In genomic region chr12:40207551-40207950, GRCh38 we compare ENCODE assay signal across 21 cellular contexts. TPM values are rescaled to one million over a fixed set of nuclear protein-coding genes. Genes with fewer than 3 reads are reported as not detected.
"Had no signal": no experiment of that assay in that cellular context is flagged by ENCODE, and none has a peak within 500 bp of the region (broad histone marks: within the 10 kb centered on the region; RNA-seq: fewer than 3 reads in every experiment).

No MANE protein-coding gene starts in this region.

- H3K9me3 Mint-ChIP-seq: activated naive CD4-positive, alpha-beta T cell treated with anti-CD3 and anti-CD28 coated beads, Interleukin-2, amount 50 U/mL, for 24 hours; activated T-cell treated with anti-CD3 and anti-CD28 coated beads, Interleukin-2, amount 50 U/mL, for 72 hours had no signal

- H3K4me2 ChIP-seq: hepatocyte had no signal

- H3K4me1 ChIP-seq: ascending aorta, right atrium auricular region, tibial artery had no signal

- H3K79me2 ChIP-seq: hepatocyte had no signal

- H3K36me3 Mint-ChIP-seq: activated naive CD4-positive, alpha-beta T cell treated with anti-CD3 and anti-CD28 coated beads, Interleukin-2, amount 50 U/mL, for 24 hours had no signal

- H3K27me3 Mint-ChIP-seq: activated naive CD4-positive, alpha-beta T cell treated with anti-CD3 and anti-CD28 coated beads, Interleukin-2, amount 50 U/mL, for 24 hours; progenitor cell of endocrine pancreas had no signal

- DNase-seq: activated CD8-positive, alpha-beta memory T cell treated with anti-CD3 and anti-CD28 coated beads for 24 hours; activated effector memory CD4-positive, alpha-beta T cell treated with anti-CD3 and anti-CD28 coated beads, Interleukin-2, amount 50 U/mL, for 16 hours; activated T-cell treated with anti-CD3 and anti-CD28 coated beads, Interleukin-2, amount 50 U/mL, for 72 hours; cerebellar nuclear complex; cortex of kidney; effector CD4-positive, alpha-beta T cell; foreskin fibroblast; left colon; lower lobe of right lung; midbrain; stimulated activated CD4-positive, alpha-beta T cell treated with anti-CD3 and anti-CD28 coated beads, Interleukin-2, amount 100 ng/mL, for 24 hours; stimulated activated naive CD8-positive, alpha-beta T cell treated with anti-CD3 and anti-CD28 coated beads, Interleukin-15, Interleukin-2, amounts not matched to agents 100 U/mL and 50 U/mL, for 24 hours; substantia nigra; T-helper 1 cell; T-helper 9 cell; tibial artery had no signal

- H3K4me3 ChIP-seq: ascending aorta, hepatocyte, lower lobe of right lung, right atrium auricular region, tibial artery had no signal

- H3K9me3 ChIP-seq: ascending aorta, lower lobe of right lung, right atrium auricular region, tibial artery had no signal

- H2AFZ ChIP-seq: hepatocyte had no signal

- H3K27ac Mint-ChIP-seq: activated naive CD4-positive, alpha-beta T cell treated with anti-CD3 and anti-CD28 coated beads, Interleukin-2, amount 50 U/mL, for 24 hours; activated T-cell treated with anti-CD3 and anti-CD28 coated beads, Interleukin-2, amount 50 U/mL, for 72 hours; progenitor cell of endocrine pancreas had no signal

- H3K4me3 Mint-ChIP-seq: activated naive CD4-positive, alpha-beta T cell treated with anti-CD3 and anti-CD28 coated beads, Interleukin-2, amount 50 U/mL, for 24 hours; activated T-cell treated with anti-CD3 and anti-CD28 coated beads, Interleukin-2, amount 50 U/mL, for 72 hours had no signal

- ATAC-seq: activated T-cell treated with anti-CD3 and anti-CD28 coated beads, Interleukin-2, amount 50 U/mL, for 72 hours; left colon; lower lobe of right lung; stimulated activated naive CD8-positive, alpha-beta T cell treated with anti-CD3 and anti-CD28 coated beads, Interleukin-15, Interleukin-2, amounts not matched to agents 100 U/mL and 50 U/mL, for 24 hours had no signal

- H3K4me1 Mint-ChIP-seq: activated naive CD4-positive, alpha-beta T cell treated with anti-CD3 and anti-CD28 coated beads, Interleukin-2, amount 50 U/mL, for 24 hours had no signal

- H3K36me3 ChIP-seq: ascending aorta, lower lobe of right lung, right atrium auricular region, tibial artery had no signal

- H3K27me3 ChIP-seq: ascending aorta, hepatocyte, right atrium auricular region, tibial artery had no signal

- H3K27ac ChIP-seq: ascending aorta, hepatocyte, right atrium auricular region, tibial artery had no signal

RNA-seq across cellular contexts. Expression of gene LRRK2, which starts 17.2 kb away (rescaled TPM):
- total RNA-seq: activated T-cell treated with anti-CD3 and anti-CD28 coated beads, Interleukin-2, amount 50 U/mL, for 72 hours had no signal
